In the genomic region with DNA sequence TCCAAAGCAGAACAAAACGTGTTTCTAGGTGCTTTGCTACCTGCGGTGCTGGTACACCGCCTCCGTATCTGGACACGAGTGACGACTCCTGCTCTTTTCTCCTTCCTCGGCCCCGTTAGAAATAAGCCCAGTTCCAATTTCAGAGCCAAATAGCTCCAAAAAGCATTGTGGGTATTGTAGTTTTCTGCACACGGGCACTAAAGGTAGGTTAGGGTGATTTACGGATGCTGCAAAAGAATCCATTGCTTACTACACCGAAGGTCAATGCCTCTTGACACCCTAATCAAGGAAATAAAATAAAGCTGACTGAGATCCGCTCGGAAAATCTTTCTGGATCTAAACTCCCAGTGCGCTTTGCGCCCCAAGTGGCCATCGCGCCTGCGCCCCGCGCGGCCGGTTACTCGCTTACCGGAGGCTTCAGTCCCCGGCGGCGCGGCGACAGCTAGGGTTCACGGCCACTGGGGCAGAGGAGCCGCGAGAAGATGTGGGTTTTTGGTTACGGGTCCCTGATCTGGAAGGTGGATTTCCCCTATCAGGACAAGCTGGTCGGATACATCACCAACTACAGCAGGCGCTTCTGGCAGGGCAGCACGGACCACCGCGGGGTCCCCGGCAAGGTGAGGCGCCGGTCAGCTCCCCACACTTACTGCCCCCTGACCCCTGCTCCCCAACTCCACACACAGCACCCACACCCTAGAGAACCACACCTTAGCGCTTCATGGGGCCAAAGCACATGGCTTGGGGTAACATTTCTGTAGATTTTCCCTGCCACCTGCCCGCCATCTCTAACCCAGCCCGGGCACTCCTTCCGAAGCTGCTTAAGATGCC, we compare ENCODE assay signal across 8 cellular contexts. TPM values are rescaled to one million over a fixed set of nuclear protein-coding genes. Genes with fewer than 3 reads are reported as not detected.
DNase-seq lines count a peak whose midpoint lies in the region; ATAC-seq and TF ChIP-seq lines count a peak whose summit lies in the region.

A gene (plus strand): TSS at position 400 of the 828 bp plus-strand sequence. CDS start 83 bp downstream, at position 483.

- intact Hi-C loops in mammary epithelial cell (cut with micrococcal nuclease) = no loop called here

- peak; percentile 93 for DNase-seq in AG08395 (ENCODE audit: low spot score)
- peak; percentile 68 for DNase-seq in NCI-H2196 (lab: John Stamatoyannopoulos, UW; ENCODE audit: unreplicated experiment)
- peak; percentile 94 for DNase-seq in WERI-Rb-1
- peak; percentile 82 for DNase-seq in mammary epithelial cell
- DNase-seq in immature natural killer cell = peak; percentile 80 to 85 (median 82)
- peak; percentile 35 for DNase-seq in smooth muscle cell of the brain vasculature (ENCODE audit: low read depth, low spot score)

- H3K36me3 Mint-ChIP-seq in immature natural killer cell = peaks cover 0 to 3% (median 0%) of the 10 kb centered on the region in 3 donors

- peak within 1 kb of the TSS; percentile 87 for H3K9ac ChIP-seq in mammary epithelial cell (ENCODE audit: insufficient read depth, low read length)

- in situ Hi-C loops in mammary epithelial cell (cut with MboI; ENCODE audit: low sequenced_read_pairs in 2 of 2) = no loop called here

- TSS peak; percentile 65 for BruUV-seq in mammary epithelial cell (replicated peaks; lab: Mats Ljungman, UMichigan)

- CTCF ChIA-PET in mammary epithelial cell (lab: Charles Lee; ENCODE audit: low non-redundant PET) = no interaction called here

- H3K36me3 ChIP-seq in WERI-Rb-1 (peaks cover 37% of the 10 kb centered on the region), mammary epithelial cell (ENCODE audit: insufficient read depth, low read length) (no peaks in the 10 kb centered on the region)

- H3K27me3 ChIP-seq in WERI-Rb-1 (ENCODE audit: insufficient read depth, low read depth, severe bottlenecking) = no peaks in the 10 kb centered on the region
- no peaks in the 10 kb centered on the region for H3K27me3 ChIP-seq in mammary epithelial cell (ENCODE audit: insufficient read depth, low read length)

- H3K4me3 Mint-ChIP-seq in immature natural killer cell = peak within 1 kb of the TSS; percentile 87 to 95 (median 93)

- peak within 1 kb of the TSS; percentile 99 for H2AFZ ChIP-seq in mammary epithelial cell (ENCODE audit: low read depth, low read length)

- H3K4me1 ChIP-seq in mammary epithelial cell (ENCODE audit: insufficient read depth, low read length) = peaks cover 13% of the 10 kb centered on the region

- ATAC-seq in GM18873 (IDR thresholded peaks at IDR 0.05; ENCODE audit: low FRiP score, unreplicated experiment) = peak; percentile 85
- peak; percentile 91 for ATAC-seq in HG03135 (IDR thresholded peaks at IDR 0.05; ENCODE audit: unreplicated experiment)

- no peaks in the 10 kb centered on the region for H4K20me1 ChIP-seq in mammary epithelial cell (ENCODE audit: insufficient read depth, low read length)

- peaks cover 48% of the 10 kb centered on the region for H3K79me2 ChIP-seq in mammary epithelial cell (ENCODE audit: insufficient read depth, low read length)

- H3K4me3 ChIP-seq in WERI-Rb-1 (ENCODE audit: low read depth, low read length) (peak within 1 kb of the TSS; percentile 96), mammary epithelial cell (replicated peaks in 1 of 3; ENCODE audit: insufficient read depth in 1 of 3, low read depth in 2 of 3, low read length in 3 of 3) (peak within 1 kb of the TSS; percentile 92 to 94 (median 93))

- dilution Hi-C loops in mammary epithelial cell (cut with HindIII; ENCODE audit: low sequenced_read_pairs) = no loop called here

- peak within 1 kb of the TSS; percentile 73 to 96 (median 94) for H3K27ac Mint-ChIP-seq in immature natural killer cell

- under 1% methylated on average over 32 of the region's 45 CpGs for WGBS in mammary epithelial cell (ENCODE audit: low coverage, missing lambda C conversion rate)

- H3K9me3 ChIP-seq in WERI-Rb-1 (ENCODE audit: severe bottlenecking) (no peaks in the 10 kb centered on the region), mammary epithelial cell (replicated peaks; ENCODE audit: insufficient read depth, low read length) (no peaks in the 10 kb centered on the region)

- peaks cover 0 to 3% (median 0%) of the 10 kb centered on the region in 3 donors for H3K27me3 Mint-ChIP-seq in immature natural killer cell (ENCODE audit: low read depth in 3 of 3)

- H3K9me3 Mint-ChIP-seq in immature natural killer cell = no peaks in the 10 kb centered on the region

- TF ChIP-seq CTCF in WERI-Rb-1 (IDR thresholded peaks at IDR 0.05; ENCODE audit: low read depth, low read length) = peak; percentile 43
- TF ChIP-seq CTCF in mammary epithelial cell (conservative IDR thresholded peaks at IDR 0.05 in 1 of 2, IDR thresholded peaks at IDR 0.05 in 1 of 2; ENCODE audit: extremely low read depth in 1 of 2, insufficient read depth in 1 of 2, low read depth in 1 of 2, low read length in 2 of 2) = peak in 1 of 2 donors; percentile 47

- H3K27ac ChIP-seq in WERI-Rb-1 (peak within 1 kb of the TSS; percentile 90), mammary epithelial cell (ENCODE audit: insufficient read depth, low read depth, low read length) (peak within 1 kb of the TSS; percentile 83)

- H3K4me1 Mint-ChIP-seq in immature natural killer cell = peaks cover 15 to 26% of the 10 kb centered on the region in 2 donors

- H3K4me2 ChIP-seq in mammary epithelial cell (ENCODE audit: insufficient read depth, low read depth, low read length) = peak within 1 kb of the TSS; percentile 84

RNA-seq across cellular contexts. Expression of the gene that starts here (rescaled TPM):
- 10 to 100 TPM in 1 of 2 donors, 1 to 10 TPM in 1; 6.8 to 11.2 TPM for total RNA-seq in mammary epithelial cell
- polyA plus RNA-seq in mammary epithelial cell (9.2 TPM), immature natural killer cell (1 to 10 TPM; 2.3 to 4.3 (median 3.0) TPM)
- polyA minus RNA-seq in mammary epithelial cell = 4.5 TPM

Comparison
In these comparisons a context has a peak if more than half of its experiments do, and no peak if none do; other contexts are left out.
1. Peak in every context shown above with its lines: DNase-seq, ATAC-seq, H3K4me3 ChIP-seq and H3K27ac ChIP-seq.
2. DNase-seq: peak in every context shown above with its lines; median percentile 94 in WERI-Rb-1; 93 in AG08395; 82 in mammary epithelial cell; 82 in immature natural killer cell; 68 in NCI-H2196; 35 in smooth muscle cell of the brain vasculature.